Comparison of ENCODE assay signal across 17 cellular contexts in the genomic region with DNA sequence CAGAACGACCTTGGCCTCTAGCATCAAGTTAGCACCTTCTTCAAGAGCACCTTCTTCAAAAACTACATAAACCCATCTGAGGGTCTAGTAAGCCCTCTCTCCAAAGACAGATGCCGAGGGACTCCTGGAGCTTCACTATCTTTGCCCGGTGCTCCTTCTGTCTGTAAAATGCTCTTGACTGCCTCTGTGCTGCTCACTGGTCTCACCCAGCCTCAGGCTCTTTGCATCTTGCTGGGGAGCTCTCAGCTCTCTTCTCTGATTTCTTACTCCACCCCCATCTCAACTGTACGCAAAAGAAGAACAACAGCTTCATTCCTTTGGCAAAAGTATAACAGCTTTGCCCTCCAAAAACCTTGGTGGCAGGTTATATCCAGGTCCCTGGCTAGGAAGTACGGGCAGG.
DNase-seq lines count a peak whose midpoint lies in the region; ATAC-seq and TF ChIP-seq lines count a peak whose summit lies in the region.
"Had no signal": no experiment of that assay in that cellular context is flagged by ENCODE, and none has a peak within 500 bp of the region (broad histone marks: within the 10 kb centered on the region; RNA-seq: fewer than 3 reads in every experiment).

No MANE protein-coding gene starts in this region.

- no peak overlapping the region for H3K4me3 ChIP-seq in gastroesophageal sphincter

- H3K9me3 Mint-ChIP-seq in WTC11 (no peaks in the 10 kb centered on the region), memory B cell (no peaks in the 10 kb centered on the region)
- no peaks in the 10 kb centered on the region for H3K9me3 Mint-ChIP-seq in activated T-helper 17 cell treated with anti-CD3 and anti-CD28 coated beads, Interleukin-2, amount 50 U/mL, for 72 hours
- no peaks in the 10 kb centered on the region for H3K9me3 Mint-ChIP-seq in activated T-cell treated with anti-CD3 and anti-CD28 coated beads, Interleukin-2, amount 50 U/mL, for 24 hours

- H3K4me3 Mint-ChIP-seq in WTC11, result no peak overlapping the region
- no peak overlapping the region for H3K4me3 Mint-ChIP-seq in memory B cell
- H3K4me3 Mint-ChIP-seq in activated T-helper 17 cell treated with anti-CD3 and anti-CD28 coated beads, Interleukin-2, amount 50 U/mL, for 72 hours, result no peak overlapping the region
- no peak overlapping the region for H3K4me3 Mint-ChIP-seq in activated T-cell treated with anti-CD3 and anti-CD28 coated beads, Interleukin-2, amount 50 U/mL, for 24 hours
- H3K4me3 Mint-ChIP-seq: B cell; CD4-positive, alpha-beta memory T cell had no signal

- no peak overlapping the region for H3K27ac ChIP-seq in gastroesophageal sphincter

- DNase-seq in ELF-1 (ENCODE audit: low read depth, low spot score) (peak; percentile 67), WTC11 (ENCODE audit: low spot score) (no peak), memory B cell (ENCODE audit: low spot score in 2 of 2) (no peak), midbrain (lab: John Stamatoyannopoulos, UW) (no peak)
- no peak for DNase-seq in activated T-cell treated with anti-CD3 and anti-CD28 coated beads, Interleukin-2, amount 50 U/mL, for 24 hours
- DNase-seq: C1 segment of cervical spinal cord; CD4-positive, alpha-beta memory T cell; COR-L47; DMS153; DMS79 treated with DMSO at 0.1 percent for 48 hours; EL; GDM1; IMR-90 had no signal

- H3K4me1 ChIP-seq in gastroesophageal sphincter, result no peaks in the 10 kb centered on the region

- no peaks in the 10 kb centered on the region for H3K9me3 ChIP-seq in gastroesophageal sphincter

- no peak for TF ChIP-seq POLR2A in gastroesophageal sphincter (IDR thresholded peaks at IDR 0.05)

- H3K27ac Mint-ChIP-seq in WTC11 (no peak overlapping the region), memory B cell (peak overlapping the region; percentile 2)
- no peak overlapping the region for H3K27ac Mint-ChIP-seq in activated T-helper 17 cell treated with anti-CD3 and anti-CD28 coated beads, Interleukin-2, amount 50 U/mL, for 72 hours
- no peak overlapping the region for H3K27ac Mint-ChIP-seq in activated T-cell treated with anti-CD3 and anti-CD28 coated beads, Interleukin-2, amount 50 U/mL, for 24 hours
- H3K27ac Mint-ChIP-seq: B cell had no signal

- no peaks in the 10 kb centered on the region for H3K36me3 Mint-ChIP-seq in WTC11
- H3K36me3 Mint-ChIP-seq in memory B cell, result peaks cover 33% of the 10 kb centered on the region
- peaks cover 22% of the 10 kb centered on the region for H3K36me3 Mint-ChIP-seq in activated T-helper 17 cell treated with anti-CD3 and anti-CD28 coated beads, Interleukin-2, amount 50 U/mL, for 72 hours (ENCODE audit: low read depth)
- H3K36me3 Mint-ChIP-seq in activated T-cell treated with anti-CD3 and anti-CD28 coated beads, Interleukin-2, amount 50 U/mL, for 24 hours (ENCODE audit: low read depth), result peaks cover 29% of the 10 kb centered on the region

- no peak for TF ChIP-seq CTCF in WTC11 (IDR thresholded peaks at IDR 0.05)
- no peak for TF ChIP-seq CTCF in gastroesophageal sphincter (IDR thresholded peaks at IDR 0.05)

- 80 to 92% methylated on average over 1 to 5 of the region's 5 CpGs for WGBS in gastroesophageal sphincter (ENCODE audit: low coverage in 1 of 2), 2 donors

- H3K4me1 Mint-ChIP-seq in WTC11 (peaks cover 34% of the 10 kb centered on the region), memory B cell (peaks cover 7% of the 10 kb centered on the region)
- no peaks in the 10 kb centered on the region for H3K4me1 Mint-ChIP-seq in activated T-helper 17 cell treated with anti-CD3 and anti-CD28 coated beads, Interleukin-2, amount 50 U/mL, for 72 hours
- peaks cover 2% of the 10 kb centered on the region for H3K4me1 Mint-ChIP-seq in activated T-cell treated with anti-CD3 and anti-CD28 coated beads, Interleukin-2, amount 50 U/mL, for 24 hours (ENCODE audit: low read depth)
- H3K4me1 Mint-ChIP-seq: B cell had no signal

- POLR2A ChIA-PET in WTC11 (lab: Charles Lee), result no interaction called here

- TF ChIP-seq EP300 in gastroesophageal sphincter (IDR thresholded peaks at IDR 0.05), result no peak

- H3K27me3 ChIP-seq in gastroesophageal sphincter, result no peaks in the 10 kb centered on the region

- CTCF ChIA-PET in WTC11 (lab: Charles Lee), result no interaction called here

- peaks cover 0 to 3% of the 10 kb centered on the region in 2 donors for H3K36me3 ChIP-seq in gastroesophageal sphincter

- ATAC-seq in WTC11, result peak; percentile 67
- ATAC-seq in memory B cell (ENCODE audit: low read depth), result no peak
- no peak for ATAC-seq in activated T-helper 17 cell treated with anti-CD3 and anti-CD28 coated beads, Interleukin-2, amount 50 U/mL, for 72 hours (replicated peaks)
- no peak for ATAC-seq in gastroesophageal sphincter
- ATAC-seq: HCT116 had no signal

- H3K27me3 Mint-ChIP-seq in WTC11 (ENCODE audit: low read depth) (peaks cover 16% of the 10 kb centered on the region), memory B cell (no peaks in the 10 kb centered on the region)
- no peaks in the 10 kb centered on the region for H3K27me3 Mint-ChIP-seq in activated T-helper 17 cell treated with anti-CD3 and anti-CD28 coated beads, Interleukin-2, amount 50 U/mL, for 72 hours
- H3K27me3 Mint-ChIP-seq in activated T-cell treated with anti-CD3 and anti-CD28 coated beads, Interleukin-2, amount 50 U/mL, for 24 hours, result no peaks in the 10 kb centered on the region
- H3K27me3 Mint-ChIP-seq: B cell; CD4-positive, alpha-beta memory T cell had no signal

TF ChIP-seq in WTC11, 78 proteins besides CTCF, POLR2A, EP300 and RAD21:
- no peak for TF ChIP-seq CREM (CRISPR knock-in tag; IDR thresholded peaks at IDR 0.05)
- TF ChIP-seq PRRX2 (CRISPR knock-in tag; IDR thresholded peaks at IDR 0.05), result no peak
- TF ChIP-seq, protein P1, sequence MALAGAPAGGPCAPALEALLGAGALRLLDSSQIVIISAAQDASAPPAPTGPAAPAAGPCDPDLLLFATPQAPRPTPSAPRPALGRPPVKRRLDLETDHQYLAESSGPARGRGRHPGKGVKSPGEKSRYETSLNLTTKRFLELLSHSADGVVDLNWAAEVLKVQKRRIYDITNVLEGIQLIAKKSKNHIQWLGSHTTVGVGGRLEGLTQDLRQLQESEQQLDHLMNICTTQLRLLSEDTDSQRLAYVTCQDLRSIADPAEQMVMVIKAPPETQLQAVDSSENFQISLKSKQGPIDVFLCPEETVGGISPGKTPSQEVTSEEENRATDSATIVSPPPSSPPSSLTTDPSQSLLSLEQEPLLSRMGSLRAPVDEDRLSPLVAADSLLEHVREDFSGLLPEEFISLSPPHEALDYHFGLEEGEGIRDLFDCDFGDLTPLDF (CRISPR knock-in tag; IDR thresholded peaks at IDR 0.05), result no peak
- no peak for TF ChIP-seq ESRRA (CRISPR knock-in tag; IDR thresholded peaks at IDR 0.05; ENCODE audit: borderline replicate concordance)
- TF ChIP-seq JUN (CRISPR knock-in tag; IDR thresholded peaks at IDR 0.05), result no peak
- no peak for TF ChIP-seq NFE2L1 (CRISPR knock-in tag; IDR thresholded peaks at IDR 0.05)
- TF ChIP-seq FOXP1 (CRISPR knock-in tag; IDR thresholded peaks at IDR 0.05; ENCODE audit: borderline replicate concordance), result no peak
- no peak for TF ChIP-seq NR3C1 (CRISPR knock-in tag; conservative IDR thresholded peaks at IDR 0.05; ENCODE audit: low read depth)
- TF ChIP-seq CBFB (CRISPR knock-in tag; IDR thresholded peaks at IDR 0.05; ENCODE audit: low read depth), result no peak
- TF ChIP-seq ZNF219 (CRISPR knock-in tag; IDR thresholded peaks at IDR 0.05; ENCODE audit: borderline replicate concordance), result no peak
TF ChIP-seq in WTC11: peak in this region for 0.
